Comparison of ENCODE assay signal across 1 cellular context in genomic region chr17:75633484-75634375, GRCh38.
TF ChIP-seq lines count a peak whose summit lies in the region.

No MANE protein-coding gene starts in this region.

TF ChIP-seq in HepG2, 621 proteins besides CTCF, POLR2A, EP300 and RAD21 (continues in another document):
- TF ChIP-seq ZNF552 (CRISPR knock-in tag; IDR thresholded peaks at IDR 0.05; ENCODE audit: borderline replicate concordance) (no peak), ZNF224 (CRISPR knock-in tag; IDR thresholded peaks at IDR 0.05) (no peak), ZNF44 (CRISPR knock-in tag; IDR thresholded peaks at IDR 0.05) (peak; percentile 29; the same call in 1 of the 2 replicates), PCBP1 (IDR thresholded peaks at IDR 0.05; ENCODE audit: borderline replicate concordance, low read depth, low read length) (0 out of 2 replicates have a peak, but pooled peaks have one; percentile 39), CENPX (CRISPR knock-in tag; IDR thresholded peaks at IDR 0.05) (no peak), MED8 (CRISPR knock-in tag; IDR thresholded peaks at IDR 0.05; ENCODE audit: insufficient replicate concordance) (peak; percentile 37), MAFG (CRISPR knock-in tag; IDR thresholded peaks at IDR 0.05) (no peak), ZNF317 (CRISPR knock-in tag; IDR thresholded peaks at IDR 0.05) (0 out of 2 replicates have a peak, but pooled peaks have one; percentile 52), ZNF687 (CRISPR knock-in tag; IDR thresholded peaks at IDR 0.05) (peak; percentile 49), PLRG1 (conservative IDR thresholded peaks at IDR 0.05) (no peak), ZNF383 (CRISPR knock-in tag; IDR thresholded peaks at IDR 0.05; ENCODE audit: borderline replicate concordance) (no peak), MXD4 (CRISPR knock-in tag; IDR thresholded peaks at IDR 0.05) (0 out of 2 replicates have a peak, but pooled peaks have one; percentile 31), TRAFD1 (CRISPR knock-in tag; IDR thresholded peaks at IDR 0.05; ENCODE audit: borderline replicate concordance) (0 out of 2 replicates have a peak, but pooled peaks have one; percentile 94), SIX1 (CRISPR knock-in tag; IDR thresholded peaks at IDR 0.05; ENCODE audit: borderline replicate concordance) (peak; percentile 99), HOXD1 (CRISPR knock-in tag; IDR thresholded peaks at IDR 0.05) (no peak), RARA (CRISPR knock-in tag; IDR thresholded peaks at IDR 0.05) (no peak), SKI (IDR thresholded peaks at IDR 0.05; ENCODE audit: partially characterized antibody) (peak; percentile 16), ZC3H13 (CRISPR knock-in tag; IDR thresholded peaks at IDR 0.05) (peak; percentile 36; the same call in 1 of the 2 replicates), ZSCAN29 (CRISPR knock-in tag; conservative IDR thresholded peaks at IDR 0.05) (no peak), ZNF83 (CRISPR knock-in tag; IDR thresholded peaks at IDR 0.05; ENCODE audit: borderline replicate concordance) (peak; percentile 20; the same call in 1 of the 2 replicates), GTF2F1 (IDR thresholded peaks at IDR 0.05; ENCODE audit: low read length) (no peak), FOXP1 (IDR thresholded peaks at IDR 0.05) (no peak), FOXP1 (CRISPR knock-in tag; IDR thresholded peaks at IDR 0.05) (no peak), ZNF589 (CRISPR knock-in tag; conservative IDR thresholded peaks at IDR 0.05) (no peak), HMGXB4 (CRISPR knock-in tag; IDR thresholded peaks at IDR 0.05; ENCODE audit: borderline replicate concordance in 1 of 2, low read depth in 1 of 2) (peak in 1 of 2 experiments; percentile 61; a peak in 1 of 4 replicates), ZNF878 (CRISPR knock-in tag; IDR thresholded peaks at IDR 0.05) (no peak), KLF9 (CRISPR knock-in tag; IDR thresholded peaks at IDR 0.05; ENCODE audit: low read depth) (no peak), FOXA3 (CRISPR knock-in tag; IDR thresholded peaks at IDR 0.05) (peak; percentile 48; the same call in 1 of the 2 replicates)
- TF ChIP-seq, protein P1, sequence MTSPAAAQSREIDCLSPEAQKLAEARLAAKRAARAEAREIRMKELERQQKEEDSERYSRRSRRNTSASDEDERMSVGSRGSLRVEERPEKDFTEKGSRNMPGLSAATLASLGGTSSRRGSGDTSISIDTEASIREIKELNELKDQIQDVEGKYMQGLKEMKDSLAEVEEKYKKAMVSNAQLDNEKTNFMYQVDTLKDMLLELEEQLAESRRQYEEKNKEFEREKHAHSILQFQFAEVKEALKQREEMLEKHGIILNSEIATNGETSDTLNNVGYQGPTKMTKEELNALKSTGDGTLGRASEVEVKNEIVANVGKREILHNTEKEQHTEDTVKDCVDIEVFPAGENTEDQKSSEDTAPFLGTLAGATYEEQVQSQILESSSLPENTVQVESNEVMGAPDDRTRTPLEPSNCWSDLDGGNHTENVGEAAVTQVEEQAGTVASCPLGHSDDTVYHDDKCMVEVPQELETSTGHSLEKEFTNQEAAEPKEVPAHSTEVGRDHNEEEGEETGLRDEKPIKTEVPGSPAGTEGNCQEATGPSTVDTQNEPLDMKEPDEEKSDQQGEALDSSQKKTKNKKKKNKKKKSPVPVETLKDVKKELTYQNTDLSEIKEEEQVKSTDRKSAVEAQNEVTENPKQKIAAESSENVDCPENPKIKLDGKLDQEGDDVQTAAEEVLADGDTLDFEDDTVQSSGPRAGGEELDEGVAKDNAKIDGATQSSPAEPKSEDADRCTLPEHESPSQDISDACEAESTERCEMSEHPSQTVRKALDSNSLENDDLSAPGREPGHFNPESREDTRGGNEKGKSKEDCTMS (CRISPR knock-in tag; conservative IDR thresholded peaks at IDR 0.05) = no peak
- TF ChIP-seq, protein P2, sequence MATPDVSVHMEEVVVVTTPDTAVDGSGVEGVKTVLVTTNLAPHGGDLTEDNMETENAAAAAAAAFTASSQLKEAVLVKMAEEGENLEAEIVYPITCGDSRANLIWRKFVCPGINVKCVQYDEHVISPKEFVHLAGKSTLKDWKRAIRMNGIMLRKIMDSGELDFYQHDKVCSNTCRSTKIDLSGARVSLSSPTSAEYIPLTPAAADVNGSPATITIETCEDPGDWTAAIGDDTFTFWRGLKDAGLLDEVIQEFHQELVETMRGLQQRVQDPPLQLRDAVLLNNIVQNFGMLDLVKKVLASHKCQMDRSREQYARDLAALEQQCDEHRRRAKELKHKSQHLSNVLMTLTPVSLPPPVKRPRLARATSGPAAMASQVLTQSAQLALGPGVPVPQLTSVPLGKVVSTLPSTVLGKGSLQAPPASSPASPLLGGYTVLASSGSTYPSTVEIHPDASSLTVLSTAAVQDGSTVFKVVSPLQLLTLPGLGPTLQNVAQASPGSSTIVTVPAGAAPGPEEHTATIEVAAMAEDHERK (CRISPR knock-in tag; IDR thresholded peaks at IDR 0.05; ENCODE audit: low read depth) = no peak
- TF ChIP-seq, protein P3, sequence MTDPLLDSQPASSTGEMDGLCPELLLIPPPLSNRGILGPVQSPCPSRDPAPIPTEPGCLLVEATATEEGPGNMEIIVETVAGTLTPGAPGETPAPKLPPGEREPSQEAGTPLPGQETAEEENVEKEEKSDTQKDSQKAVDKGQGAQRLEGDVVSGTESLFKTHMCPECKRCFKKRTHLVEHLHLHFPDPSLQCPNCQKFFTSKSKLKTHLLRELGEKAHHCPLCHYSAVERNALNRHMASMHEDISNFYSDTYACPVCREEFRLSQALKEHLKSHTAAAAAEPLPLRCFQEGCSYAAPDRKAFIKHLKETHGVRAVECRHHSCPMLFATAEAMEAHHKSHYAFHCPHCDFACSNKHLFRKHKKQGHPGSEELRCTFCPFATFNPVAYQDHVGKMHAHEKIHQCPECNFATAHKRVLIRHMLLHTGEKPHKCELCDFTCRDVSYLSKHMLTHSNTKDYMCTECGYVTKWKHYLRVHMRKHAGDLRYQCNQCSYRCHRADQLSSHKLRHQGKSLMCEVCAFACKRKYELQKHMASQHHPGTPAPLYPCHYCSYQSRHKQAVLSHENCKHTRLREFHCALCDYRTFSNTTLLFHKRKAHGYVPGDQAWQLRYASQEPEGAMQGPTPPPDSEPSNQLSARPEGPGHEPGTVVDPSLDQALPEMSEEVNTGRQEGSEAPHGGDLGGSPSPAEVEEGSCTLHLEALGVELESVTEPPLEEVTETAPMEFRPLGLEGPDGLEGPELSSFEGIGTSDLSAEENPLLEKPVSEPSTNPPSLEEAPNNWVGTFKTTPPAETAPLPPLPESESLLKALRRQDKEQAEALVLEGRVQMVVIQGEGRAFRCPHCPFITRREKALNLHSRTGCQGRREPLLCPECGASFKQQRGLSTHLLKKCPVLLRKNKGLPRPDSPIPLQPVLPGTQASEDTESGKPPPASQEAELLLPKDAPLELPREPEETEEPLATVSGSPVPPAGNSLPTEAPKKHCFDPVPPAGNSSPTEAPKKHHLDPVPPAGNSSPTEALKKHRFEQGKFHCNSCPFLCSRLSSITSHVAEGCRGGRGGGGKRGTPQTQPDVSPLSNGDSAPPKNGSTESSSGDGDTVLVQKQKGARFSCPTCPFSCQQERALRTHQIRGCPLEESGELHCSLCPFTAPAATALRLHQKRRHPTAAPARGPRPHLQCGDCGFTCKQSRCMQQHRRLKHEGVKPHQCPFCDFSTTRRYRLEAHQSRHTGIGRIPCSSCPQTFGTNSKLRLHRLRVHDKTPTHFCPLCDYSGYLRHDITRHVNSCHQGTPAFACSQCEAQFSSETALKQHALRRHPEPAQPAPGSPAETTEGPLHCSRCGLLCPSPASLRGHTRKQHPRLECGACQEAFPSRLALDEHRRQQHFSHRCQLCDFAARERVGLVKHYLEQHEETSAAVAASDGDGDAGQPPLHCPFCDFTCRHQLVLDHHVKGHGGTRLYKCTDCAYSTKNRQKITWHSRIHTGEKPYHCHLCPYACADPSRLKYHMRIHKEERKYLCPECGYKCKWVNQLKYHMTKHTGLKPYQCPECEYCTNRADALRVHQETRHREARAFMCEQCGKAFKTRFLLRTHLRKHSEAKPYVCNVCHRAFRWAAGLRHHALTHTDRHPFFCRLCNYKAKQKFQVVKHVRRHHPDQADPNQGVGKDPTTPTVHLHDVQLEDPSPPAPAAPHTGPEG (CRISPR knock-in tag; IDR thresholded peaks at IDR 0.05) = 0 out of 2 replicates have a peak, but pooled peaks have one; percentile 39
- TF ChIP-seq, protein P4, sequence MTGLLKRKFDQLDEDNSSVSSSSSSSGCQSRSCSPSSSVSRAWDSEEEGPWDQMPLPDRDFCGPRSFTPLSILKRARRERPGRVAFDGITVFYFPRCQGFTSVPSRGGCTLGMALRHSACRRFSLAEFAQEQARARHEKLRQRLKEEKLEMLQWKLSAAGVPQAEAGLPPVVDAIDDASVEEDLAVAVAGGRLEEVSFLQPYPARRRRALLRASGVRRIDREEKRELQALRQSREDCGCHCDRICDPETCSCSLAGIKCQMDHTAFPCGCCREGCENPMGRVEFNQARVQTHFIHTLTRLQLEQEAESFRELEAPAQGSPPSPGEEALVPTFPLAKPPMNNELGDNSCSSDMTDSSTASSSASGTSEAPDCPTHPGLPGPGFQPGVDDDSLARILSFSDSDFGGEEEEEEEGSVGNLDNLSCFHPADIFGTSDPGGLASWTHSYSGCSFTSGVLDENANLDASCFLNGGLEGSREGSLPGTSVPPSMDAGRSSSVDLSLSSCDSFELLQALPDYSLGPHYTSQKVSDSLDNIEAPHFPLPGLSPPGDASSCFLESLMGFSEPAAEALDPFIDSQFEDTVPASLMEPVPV (CRISPR knock-in tag; IDR thresholded peaks at IDR 0.05) = no peak; the same call in 1 of the 2 replicates
- TF ChIP-seq, protein P5, sequence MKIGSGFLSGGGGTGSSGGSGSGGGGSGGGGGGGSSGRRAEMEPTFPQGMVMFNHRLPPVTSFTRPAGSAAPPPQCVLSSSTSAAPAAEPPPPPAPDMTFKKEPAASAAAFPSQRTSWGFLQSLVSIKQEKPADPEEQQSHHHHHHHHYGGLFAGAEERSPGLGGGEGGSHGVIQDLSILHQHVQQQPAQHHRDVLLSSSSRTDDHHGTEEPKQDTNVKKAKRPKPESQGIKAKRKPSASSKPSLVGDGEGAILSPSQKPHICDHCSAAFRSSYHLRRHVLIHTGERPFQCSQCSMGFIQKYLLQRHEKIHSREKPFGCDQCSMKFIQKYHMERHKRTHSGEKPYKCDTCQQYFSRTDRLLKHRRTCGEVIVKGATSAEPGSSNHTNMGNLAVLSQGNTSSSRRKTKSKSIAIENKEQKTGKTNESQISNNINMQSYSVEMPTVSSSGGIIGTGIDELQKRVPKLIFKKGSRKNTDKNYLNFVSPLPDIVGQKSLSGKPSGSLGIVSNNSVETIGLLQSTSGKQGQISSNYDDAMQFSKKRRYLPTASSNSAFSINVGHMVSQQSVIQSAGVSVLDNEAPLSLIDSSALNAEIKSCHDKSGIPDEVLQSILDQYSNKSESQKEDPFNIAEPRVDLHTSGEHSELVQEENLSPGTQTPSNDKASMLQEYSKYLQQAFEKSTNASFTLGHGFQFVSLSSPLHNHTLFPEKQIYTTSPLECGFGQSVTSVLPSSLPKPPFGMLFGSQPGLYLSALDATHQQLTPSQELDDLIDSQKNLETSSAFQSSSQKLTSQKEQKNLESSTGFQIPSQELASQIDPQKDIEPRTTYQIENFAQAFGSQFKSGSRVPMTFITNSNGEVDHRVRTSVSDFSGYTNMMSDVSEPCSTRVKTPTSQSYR (CRISPR knock-in tag; IDR thresholded peaks at IDR 0.05; ENCODE audit: borderline replicate concordance) = no peak
- TF ChIP-seq, protein P6, sequence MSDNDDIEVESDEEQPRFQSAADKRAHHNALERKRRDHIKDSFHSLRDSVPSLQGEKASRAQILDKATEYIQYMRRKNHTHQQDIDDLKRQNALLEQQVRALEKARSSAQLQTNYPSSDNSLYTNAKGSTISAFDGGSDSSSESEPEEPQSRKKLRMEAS (IDR thresholded peaks at IDR 0.05) = peak; percentile 51; the same call in 1 of the 2 replicates
